8 cellular contexts compared by ENCODE assay signal in genomic region chr11:65615229-65615949, GRCh38. TPM values are rescaled to one million over a fixed set of nuclear protein-coding genes. Genes with fewer than 3 reads are reported as not detected.
DNase-seq lines count a peak whose midpoint lies in the region; ATAC-seq, FAIRE-seq and TF ChIP-seq lines count a peak whose summit lies in the region.

PCNX3 (plus strand) TSS chr11:65615776; CDS start chr11:65616312, 536 bp downstream.

- DNase-seq in AG09319 (ENCODE audit: extremely low read depth, low read depth): peak; percentile 100
- peak; percentile 100 for DNase-seq in NCI-H460 (ENCODE audit: extremely low read depth, low read depth)
- peak; percentile 99 for DNase-seq in activated CD4-positive, CD25-positive, alpha-beta regulatory T cell treated with anti-CD3 and anti-CD28 coated beads, Interleukin-2, amount 50 U/mL, for 72 hours
- DNase-seq in cerebellar nuclear complex (lab: John Stamatoyannopoulos, UW): peak; percentile 98 to 99
- peak; percentile 99 for DNase-seq in stimulated activated CD4-positive, alpha-beta T cell treated with anti-CD3 and anti-CD28 coated beads, Interleukin-12 subunit alpha, Interleukin-12 subunit beta, amount 100 ng/mL, for 4 hours

- ATAC-seq in GM19043 (IDR thresholded peaks at IDR 0.05; ENCODE audit: low read depth, unreplicated experiment) (peak; percentile 76), HG03378 (IDR thresholded peaks at IDR 0.05; ENCODE audit: unreplicated experiment) (peak; percentile 76)

- peak; percentile 99 for FAIRE-seq in islet of Langerhans (lab: Jason Lieb, UNC)

- no peak for TF ChIP-seq CTCF in AG09319 (IDR thresholded peaks at IDR 0.05; ENCODE audit: low read depth, low read length)

RNA-seq across cellular contexts. Expression of gene PCNX3, which starts in this region (rescaled TPM):
- total RNA-seq in NCI-H460 (2014; rRNA removed; shearing (Covaris generic)): 12.3 and 13.8 TPM in 2 replicates
- polyA plus RNA-seq in NCI-H460 (2014; cell fraction: nucleus; rRNA removed): 24.4 and 36.3 TPM in 2 replicates

Comparison
In these comparisons a context has a peak if more than half of its experiments do, and no peak if none do; other contexts are left out.
1. Peak in every context shown above with its lines: DNase-seq and ATAC-seq.